In the genomic region with DNA sequence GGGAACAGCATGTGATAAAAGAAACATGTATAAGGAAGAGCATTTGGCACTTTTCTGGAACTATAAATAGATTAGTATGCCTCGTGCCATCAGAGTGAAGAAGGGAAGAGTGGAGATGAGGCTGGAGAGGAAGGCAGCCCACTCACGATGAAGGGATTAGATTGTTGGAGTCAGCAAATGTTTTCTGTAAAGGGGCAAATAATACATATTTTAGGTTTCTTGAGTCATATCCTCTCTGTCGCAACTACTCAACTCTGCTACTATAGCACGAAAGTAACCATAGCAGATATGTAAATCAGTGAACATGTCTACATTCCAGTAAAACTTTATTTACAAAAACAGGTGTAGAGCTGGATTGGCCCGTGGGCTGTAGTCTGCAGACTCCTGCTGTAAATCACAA, we compare ENCODE assay signal across 9 cellular contexts.
DNase-seq lines count a peak whose midpoint lies in the region; ATAC-seq and TF ChIP-seq lines count a peak whose summit lies in the region.
"Had no signal": no experiment of that assay in that cellular context is flagged by ENCODE, and none has a peak within 500 bp of the region (broad histone marks: within the 10 kb centered on the region; RNA-seq: fewer than 3 reads in every experiment).

No MANE protein-coding gene starts in this region.

- H3K4me3 ChIP-seq in fibroblast of pulmonary artery (replicated peaks; ENCODE audit: low read depth, low read length) (peak overlapping the region; percentile 21), stomach (peak overlapping the region in 3 of 4 donors; percentile 1 to 11 (median 11))

- no peak for TF ChIP-seq EP300 in stomach (IDR thresholded peaks at IDR 0.05)

- WGBS in stomach, 5 donors = 12 to 34% (median 20%) methylated on average over 5 of the region's 5 CpGs

- ATAC-seq in activated CD4-positive, CD25-positive, alpha-beta regulatory T cell treated with anti-CD3 and anti-CD28 coated beads, Interleukin-2, amount 50 U/mL, for 24 hours = peak; percentile 22 to 63
- ATAC-seq in HG02840 (IDR thresholded peaks at IDR 0.05; ENCODE audit: low FRiP score, unreplicated experiment) = no peak
- ATAC-seq in GM18519 (IDR thresholded peaks at IDR 0.05; ENCODE audit: low FRiP score, unreplicated experiment) = no peak

- H3K27ac ChIP-seq in stomach = peak overlapping the region in 2 of 5 donors; percentile 31 to 48
- H3K27ac ChIP-seq: ascending aorta had no signal

- no peak for DNase-seq in activated CD4-positive, CD25-positive, alpha-beta regulatory T cell treated with anti-CD3 and anti-CD28 coated beads, Interleukin-2, amount 50 U/mL, for 72 hours
- peak; percentile 25 for DNase-seq in RKO (ENCODE audit: low spot score)
- DNase-seq in fibroblast of pulmonary artery (ENCODE audit: low read depth) = peak; percentile 81
- DNase-seq in stomach = no peak
- DNase-seq in NCI-H2107 (lab: John Stamatoyannopoulos, UW) = no peak

- intact Hi-C loops in stomach (cut with DNase I; ENCODE audit: low total_unique reads) = loop anchor here (10.0 kb wide), 1 partner anchor 219 kb away; no protein-coding TSS in a partner anchor

- H3K27me3 ChIP-seq in stomach = no peaks in the 10 kb centered on the region
- H3K27me3 ChIP-seq: ascending aorta had no signal

- H3K36me3 ChIP-seq in stomach = no peaks in the 10 kb centered on the region
- H3K36me3 ChIP-seq: ascending aorta had no signal

- peaks cover 8 to 33% (median 20%) of the 10 kb centered on the region in 4 donors for H3K4me1 ChIP-seq in stomach
- H3K4me1 ChIP-seq: ascending aorta had no signal

- no peaks in the 10 kb centered on the region for H3K9me3 ChIP-seq in stomach
- H3K9me3 ChIP-seq: ascending aorta had no signal

- TF ChIP-seq POLR2A in stomach (IDR thresholded peaks at IDR 0.05) = no peak

- no peak for TF ChIP-seq CTCF in fibroblast of pulmonary artery (IDR thresholded peaks at IDR 0.05; ENCODE audit: low read length, missing control alignments)
- TF ChIP-seq CTCF in stomach (IDR thresholded peaks at IDR 0.05) = no peak

Comparison
In these comparisons a context has a peak if more than half of its experiments do, and no peak if none do; other contexts are left out.
1. ATAC-seq: peak in activated CD4-positive, CD25-positive, alpha-beta regulatory T cell treated with anti-CD3 and anti-CD28 coated beads, Interleukin-2, amount 50 U/mL, for 24 hours (2 of 2); none in HG02840 (single experiment) and GM18519 (single experiment).
2. DNase-seq: peak in RKO (single experiment) and fibroblast of pulmonary artery (single experiment); none in activated CD4-positive, CD25-positive, alpha-beta regulatory T cell treated with anti-CD3 and anti-CD28 coated beads, Interleukin-2, amount 50 U/mL, for 72 hours (single experiment), stomach (single experiment) and NCI-H2107 (single experiment).